ENCODE assay signal across 12 cellular contexts in genomic region chr1:27298632-27299384, GRCh38. TPM values are rescaled to one million over a fixed set of nuclear protein-coding genes. Genes with fewer than 3 reads are reported as not detected.
A peak's percentile ranks its signal among the peaks of the same experiment; 100 is the strongest.
DNase-seq lines count a peak whose midpoint lies in the region; ATAC-seq and TF ChIP-seq lines count a peak whose summit lies in the region.
"Had no signal": no experiment of that assay in that cellular context is flagged by ENCODE, and none has a peak within 500 bp of the region (broad histone marks: within the 10 kb centered on the region; RNA-seq: fewer than 3 reads in every experiment).

No MANE protein-coding gene starts in this region.

- peak overlapping the region; percentile 99 to 100 (median 100) for H3K27ac Mint-ChIP-seq in nephron
- no peak overlapping the region for H3K27ac Mint-ChIP-seq in activated CD4-positive, alpha-beta T cell treated with anti-CD3 and anti-CD28 coated beads, Interleukin-2, amount 10 ng/mL, durations not matched to agents 7 days and 5 days
- no peak overlapping the region for H3K27ac Mint-ChIP-seq in activated CD4-positive, alpha-beta T cell treated with anti-CD3 and anti-CD28 coated beads, Interleukin-2, amount 10 ng/mL, durations not matched to agents 24 days and 14 days

- H3K9me3 ChIP-seq in cardiac muscle cell (ENCODE audit: low read depth) = no peaks in the 10 kb centered on the region
- H3K9me3 ChIP-seq: body of pancreas had no signal

- no peaks in the 10 kb centered on the region for H3K27me3 Mint-ChIP-seq in nephron (ENCODE audit: low read depth)
- no peaks in the 10 kb centered on the region for H3K27me3 Mint-ChIP-seq in activated CD4-positive, alpha-beta T cell treated with anti-CD3 and anti-CD28 coated beads, Interleukin-2, amount 10 ng/mL, durations not matched to agents 7 days and 5 days
- no peaks in the 10 kb centered on the region for H3K27me3 Mint-ChIP-seq in activated CD4-positive, alpha-beta T cell treated with anti-CD3 and anti-CD28 coated beads, Interleukin-2, amount 10 ng/mL, durations not matched to agents 24 days and 14 days

- H3K4me1 ChIP-seq in cardiac muscle cell (ENCODE audit: low read depth) (peaks cover 12% of the 10 kb centered on the region), urinary bladder (ENCODE audit: insufficient read depth) (no peaks in the 10 kb centered on the region)
- H3K4me1 ChIP-seq: body of pancreas had no signal

- POLR2A ChIA-PET in activated CD4-positive, alpha-beta T cell treated with anti-CD3 and anti-CD28 coated beads, Interleukin-2, amount 10 ng/mL, durations not matched to agents 7 days and 5 days (lab: Charles Lee) = no interaction called here

- H3K4me1 Mint-ChIP-seq in nephron = peaks cover 44% of the 10 kb centered on the region
- peaks cover 5% of the 10 kb centered on the region for H3K4me1 Mint-ChIP-seq in activated CD4-positive, alpha-beta T cell treated with anti-CD3 and anti-CD28 coated beads, Interleukin-2, amount 10 ng/mL, durations not matched to agents 7 days and 5 days
- H3K4me1 Mint-ChIP-seq in activated CD4-positive, alpha-beta T cell treated with anti-CD3 and anti-CD28 coated beads, Interleukin-2, amount 10 ng/mL, durations not matched to agents 24 days and 14 days = no peaks in the 10 kb centered on the region

- no peak overlapping the region for H3K4me3 ChIP-seq in cardiac muscle cell
- no peak overlapping the region for H3K4me3 ChIP-seq in dorsolateral prefrontal cortex
- H3K4me3 ChIP-seq in urinary bladder (ENCODE audit: low read depth, low read length) = no peak overlapping the region
- H3K4me3 ChIP-seq: body of pancreas had no signal

- H3K27me3 ChIP-seq in cardiac muscle cell = no peaks in the 10 kb centered on the region
- no peaks in the 10 kb centered on the region for H3K27me3 ChIP-seq in dorsolateral prefrontal cortex
- H3K27me3 ChIP-seq: body of pancreas had no signal

- peak overlapping the region in 2 of 3 experiments; percentile 24 to 50 for H3K4me3 Mint-ChIP-seq in nephron
- no peak overlapping the region for H3K4me3 Mint-ChIP-seq in activated CD4-positive, alpha-beta T cell treated with anti-CD3 and anti-CD28 coated beads, Interleukin-2, amount 10 ng/mL, durations not matched to agents 7 days and 5 days
- no peak overlapping the region for H3K4me3 Mint-ChIP-seq in activated CD4-positive, alpha-beta T cell treated with anti-CD3 and anti-CD28 coated beads, Interleukin-2, amount 10 ng/mL, durations not matched to agents 24 days and 14 days

- TF ChIP-seq CTCF in cardiac muscle cell (IDR thresholded peaks at IDR 0.05; ENCODE audit: low read depth, low read length) (no peak), dorsolateral prefrontal cortex (IDR thresholded peaks at IDR 0.05 in 54 of 56, conservative IDR thresholded peaks at IDR 0.05 in 2 of 56; ENCODE audit: low read depth in 1 of 56, partially characterized antibody in 56 of 56) (no peak), nephron (IDR thresholded peaks at IDR 0.05; ENCODE audit: unreplicated experiment in 3 of 3) (no peak)

- 45% methylated on average over 8 of the region's 8 CpGs for WGBS in urinary bladder

- ATAC-seq in left ventricle myocardium superior (no peak), HG02885 (IDR thresholded peaks at IDR 0.05; ENCODE audit: poor library complexity, unreplicated experiment) (no peak)
- ATAC-seq: body of pancreas, HepG2 had no signal

- CTCF ChIA-PET in activated CD4-positive, alpha-beta T cell treated with anti-CD3 and anti-CD28 coated beads, Interleukin-2, amount 10 ng/mL, durations not matched to agents 7 days and 5 days (lab: Charles Lee) = interaction anchor here (0.9 to 7.5 kb wide), 14 partner anchors 11 to 313 kb away, joined by 3 to 112 read pairs (median 6); partner anchors contain the start of genes GPR3 and MAP3K6

- H3K27ac ChIP-seq in cardiac muscle cell = peak overlapping the region; percentile 83
- peak overlapping the region in 52 of 59 donors; percentile 53 to 97 (median 85) for H3K27ac ChIP-seq in dorsolateral prefrontal cortex
- peak overlapping the region; percentile 72 for H3K27ac ChIP-seq in urinary bladder (ENCODE audit: low read depth)
- H3K27ac ChIP-seq: 22Rv1 had no signal

- intact Hi-C loops in left ventricle myocardium superior (cut with micrococcal nuclease) (no loop called here), dorsolateral prefrontal cortex (cut with DNase I) (no loop called here)
- intact Hi-C loops in activated CD4-positive, alpha-beta T cell treated with anti-CD3 and anti-CD28 coated beads, Interleukin-2, amount 10 ng/mL, durations not matched to agents 24 days and 14 days (cut with micrococcal nuclease) = no loop called here

- H3K36me3 Mint-ChIP-seq in nephron (ENCODE audit: low read depth) = peaks cover 20% of the 10 kb centered on the region
- H3K36me3 Mint-ChIP-seq in activated CD4-positive, alpha-beta T cell treated with anti-CD3 and anti-CD28 coated beads, Interleukin-2, amount 10 ng/mL, durations not matched to agents 7 days and 5 days (ENCODE audit: low read depth) = peaks cover 3% of the 10 kb centered on the region
- peaks cover 20% of the 10 kb centered on the region for H3K36me3 Mint-ChIP-seq in activated CD4-positive, alpha-beta T cell treated with anti-CD3 and anti-CD28 coated beads, Interleukin-2, amount 10 ng/mL, durations not matched to agents 24 days and 14 days (ENCODE audit: low read depth)

- H3K9me3 Mint-ChIP-seq in nephron = no peaks in the 10 kb centered on the region
- H3K9me3 Mint-ChIP-seq in activated CD4-positive, alpha-beta T cell treated with anti-CD3 and anti-CD28 coated beads, Interleukin-2, amount 10 ng/mL, durations not matched to agents 7 days and 5 days = no peaks in the 10 kb centered on the region
- H3K9me3 Mint-ChIP-seq in activated CD4-positive, alpha-beta T cell treated with anti-CD3 and anti-CD28 coated beads, Interleukin-2, amount 10 ng/mL, durations not matched to agents 24 days and 14 days = no peaks in the 10 kb centered on the region

- H3K36me3 ChIP-seq in cardiac muscle cell (peaks cover 20% of the 10 kb centered on the region), urinary bladder (ENCODE audit: insufficient read depth) (no peaks in the 10 kb centered on the region)

- DNase-seq in cardiac muscle cell (ENCODE audit: low read depth in 1 of 2, low spot score in 1 of 2) (no peak), left ventricle myocardium superior (no peak), dorsolateral prefrontal cortex (peak in 1 of 10 donors; percentile 35)
- no peak for DNase-seq in activated CD4-positive, alpha-beta T cell treated with anti-CD3 and anti-CD28 coated beads, Interleukin-2, amount 10 ng/mL, durations not matched to agents 7 days and 5 days
- DNase-seq in activated CD4-positive, alpha-beta T cell treated with anti-CD3 and anti-CD28 coated beads, Interleukin-2, amount 10 ng/mL, durations not matched to agents 24 days and 14 days = no peak

RNA-seq across cellular contexts. Expression of gene TMEM222, which starts 23.2 kb away (rescaled TPM):
- 32.1 and 39.6 TPM in 2 replicates for total RNA-seq in cardiac muscle cell
- polyA plus RNA-seq in cardiac muscle cell = 55.2 and 60.5 TPM in 2 replicates
- 19.9 TPM for total RNA-seq in left ventricle myocardium superior
- total RNA-seq in dorsolateral prefrontal cortex = 10 to 100 TPM; 37.6 to 69.9 (median 51.8) TPM
- 12.8 TPM for total RNA-seq in urinary bladder
- polyA plus RNA-seq in urinary bladder = 58.4 TPM
- total RNA-seq in activated CD4-positive, alpha-beta T cell treated with anti-CD3 and anti-CD28 coated beads, Interleukin-2, amount 10 ng/mL, durations not matched to agents 7 days and 5 days = 10 to 100 TPM; 38.4 to 40.2 TPM
- total RNA-seq in activated CD4-positive, alpha-beta T cell treated with anti-CD3 and anti-CD28 coated beads, Interleukin-2, amount 10 ng/mL, durations not matched to agents 24 days and 14 days = 39.6 and 41.4 TPM in 2 replicates

RNA-seq across cellular contexts. Expression of gene SYTL1, which starts 43.0 kb away (rescaled TPM):
- total RNA-seq in cardiac muscle cell = 14.7 and 23.5 TPM in 2 replicates
- 31.8 and 44.1 TPM in 2 replicates for polyA plus RNA-seq in cardiac muscle cell
- 1.1 TPM for total RNA-seq in left ventricle myocardium superior
- total RNA-seq in dorsolateral prefrontal cortex = 1 to 10 TPM in 98 of 120 experiments, under 1 TPM in 22; 0.37 to 5.3 (median 2.2) TPM
- 12.8 TPM for total RNA-seq in urinary bladder
- 31.0 TPM for polyA plus RNA-seq in urinary bladder
- total RNA-seq in activated CD4-positive, alpha-beta T cell treated with anti-CD3 and anti-CD28 coated beads, Interleukin-2, amount 10 ng/mL, durations not matched to agents 7 days and 5 days = 100 to 1,000 TPM in 1 of 2 experiments, 10 to 100 TPM in 1; 83.5 to 106 TPM
- 29.7 and 29.8 TPM in 2 replicates for total RNA-seq in activated CD4-positive, alpha-beta T cell treated with anti-CD3 and anti-CD28 coated beads, Interleukin-2, amount 10 ng/mL, durations not matched to agents 24 days and 14 days
- total RNA-seq: SK-MEL-5 had no signal

Comparison
In these comparisons a context has a peak if more than half of its experiments do, and no peak if none do; other contexts are left out.
1. H3K27ac Mint-ChIP-seq: peak in nephron (3 of 3); none in activated CD4-positive, alpha-beta T cell treated with anti-CD3 and anti-CD28 coated beads, Interleukin-2, amount 10 ng/mL, durations not matched to agents 7 days and 5 days (single experiment) and activated CD4-positive, alpha-beta T cell treated with anti-CD3 and anti-CD28 coated beads, Interleukin-2, amount 10 ng/mL, durations not matched to agents 24 days and 14 days (single experiment).
2. H3K4me3 Mint-ChIP-seq: peak in nephron (2 of 3); none in activated CD4-positive, alpha-beta T cell treated with anti-CD3 and anti-CD28 coated beads, Interleukin-2, amount 10 ng/mL, durations not matched to agents 7 days and 5 days (single experiment) and activated CD4-positive, alpha-beta T cell treated with anti-CD3 and anti-CD28 coated beads, Interleukin-2, amount 10 ng/mL, durations not matched to agents 24 days and 14 days (single experiment).
3. Peak in every context shown above with its lines, with median percentiles within 50 percentile points of each other: H3K27ac ChIP-seq.